ENCODE assay signal across 28 cellular contexts in genomic region chr2:98588880-98589425, GRCh38. TPM values are rescaled to one million over a fixed set of nuclear protein-coding genes. Genes with fewer than 3 reads are reported as not detected.
DNase-seq lines count a peak whose midpoint lies in the region; ATAC-seq and TF ChIP-seq lines count a peak whose summit lies in the region.
"Had no signal": no experiment of that assay in that cellular context is flagged by ENCODE, and none has a peak within 500 bp of the region (broad histone marks: within the 10 kb centered on the region; RNA-seq: fewer than 3 reads in every experiment).

No MANE protein-coding gene starts in this region.

- H3K4me3 ChIP-seq in aorta (ENCODE audit: low read length in 2 of 2) (no peak overlapping the region), mucosa of descending colon (no peak overlapping the region)
- H3K4me3 ChIP-seq: BLaER1 treated with 17β-estradiol and CSF1 and Interleukin-3, amounts not matched to agents 10 nM and 100 nM; dorsolateral prefrontal cortex; gastroesophageal sphincter; pancreas; sigmoid colon; vagina had no signal

- no peaks in the 10 kb centered on the region for H3K27me3 Mint-ChIP-seq in activated CD8-positive, alpha-beta memory T cell treated with anti-CD3 and anti-CD28 coated beads, Interleukin-2, amount 10 ng/mL, durations not matched to agents 7 days and 5 days
- no peaks in the 10 kb centered on the region for H3K27me3 Mint-ChIP-seq in activated CD8-positive, alpha-beta T cell treated with anti-CD3 and anti-CD28 coated beads for 36 hours
- H3K27me3 Mint-ChIP-seq in nephron progenitor cell (ENCODE audit: low read depth, poor library complexity) = peaks cover 2% of the 10 kb centered on the region
- H3K27me3 Mint-ChIP-seq: activated CD4-positive, alpha-beta memory T cell treated with anti-CD3 and anti-CD28 coated beads for 36 hours had no signal

- intact Hi-C loops in activated CD8-positive, alpha-beta T cell treated with anti-CD3 and anti-CD28 coated beads for 36 hours (cut with micrococcal nuclease) = no loop called here
- intact Hi-C loops in left colon (cut with DNase I, micrococcal nuclease) = no loop called here
- intact Hi-C loops in aorta (cut with DNase I) = no loop called here
- intact Hi-C loops in mucosa of descending colon (cut with DNase I, micrococcal nuclease) = no loop called here

- 75 to 83% methylated on average over 4 of the region's 4 CpGs for WGBS in aorta, 2 donors

- peak; percentile 37 for DNase-seq in activated CD8-positive, alpha-beta memory T cell treated with anti-CD3 and anti-CD28 coated beads, Interleukin-2, amount 10 ng/mL, durations not matched to agents 7 days and 5 days
- DNase-seq in activated CD8-positive, alpha-beta memory T cell treated with anti-CD3 and anti-CD28 coated beads, Interleukin-2, amount 50 U/mL, for 48 hours = no peak
- peak; percentile 17 for DNase-seq in ELF-1 (ENCODE audit: low read depth, low spot score)
- DNase-seq in activated CD8-positive, alpha-beta T cell treated with anti-CD3 and anti-CD28 coated beads for 36 hours = no peak
- no peak for DNase-seq in nephron progenitor cell
- DNase-seq in left colon = no peak
- DNase-seq in aorta = no peak
- no peak for DNase-seq in mucosa of descending colon
- DNase-seq: ACHN; activated CD4-positive, alpha-beta memory T cell treated with anti-CD3 and anti-CD28 coated beads for 36 hours; anterior cingulate cortex; caudate nucleus; DMS153; dorsolateral prefrontal cortex; erythroblast; GF-D8; kidney; mammary epithelial cell; NCI-H1105 treated with DMSO at 0.1 percent for 48 hours; NCI-H2081; NCI-H526 treated with DMSO at 0.1 percent for 48 hours; pancreas; Right ventricle myocardium superior; sigmoid colon had no signal

- H3K4me3 Mint-ChIP-seq in activated CD8-positive, alpha-beta memory T cell treated with anti-CD3 and anti-CD28 coated beads, Interleukin-2, amount 10 ng/mL, durations not matched to agents 7 days and 5 days = no peak overlapping the region
- no peak overlapping the region for H3K4me3 Mint-ChIP-seq in activated CD8-positive, alpha-beta T cell treated with anti-CD3 and anti-CD28 coated beads for 36 hours
- no peak overlapping the region for H3K4me3 Mint-ChIP-seq in nephron progenitor cell
- H3K4me3 Mint-ChIP-seq: activated CD4-positive, alpha-beta memory T cell treated with anti-CD3 and anti-CD28 coated beads for 36 hours had no signal

- ATAC-seq in activated CD8-positive, alpha-beta memory T cell treated with anti-CD3 and anti-CD28 coated beads, Interleukin-2, amount 10 ng/mL, durations not matched to agents 7 days and 5 days = no peak
- no peak for ATAC-seq in activated CD8-positive, alpha-beta T cell treated with anti-CD3 and anti-CD28 coated beads for 36 hours
- no peak for ATAC-seq in left colon
- ATAC-seq in aorta (ENCODE audit: low FRiP score) = no peak
- no peak for ATAC-seq in mucosa of descending colon
- ATAC-seq: gastroesophageal sphincter, pancreas had no signal

- no peak for TF ChIP-seq CTCF in activated CD8-positive, alpha-beta T cell treated with anti-CD3 and anti-CD28 coated beads for 36 hours (IDR thresholded peaks at IDR 0.05)
- TF ChIP-seq CTCF in nephron progenitor cell (IDR thresholded peaks at IDR 0.05) (no peak), mucosa of descending colon (IDR thresholded peaks at IDR 0.05) (no peak)

- POLR2A ChIA-PET in activated CD8-positive, alpha-beta T cell treated with anti-CD3 and anti-CD28 coated beads for 36 hours (lab: Charles Lee) = interaction anchor here (0.9 kb wide), 1 partner anchor 10 kb away, joined by 3 read pairs; no protein-coding TSS in a partner anchor

- peaks cover 5% of the 10 kb centered on the region for H3K9me3 Mint-ChIP-seq in activated CD8-positive, alpha-beta memory T cell treated with anti-CD3 and anti-CD28 coated beads, Interleukin-2, amount 10 ng/mL, durations not matched to agents 7 days and 5 days (ENCODE audit: low read depth)
- peaks cover 2% of the 10 kb centered on the region for H3K9me3 Mint-ChIP-seq in activated CD8-positive, alpha-beta T cell treated with anti-CD3 and anti-CD28 coated beads for 36 hours
- H3K9me3 Mint-ChIP-seq in nephron progenitor cell = peaks cover 7% of the 10 kb centered on the region

- H3K36me3 ChIP-seq in aorta (ENCODE audit: control insufficient read depth in 1 of 2, insufficient read depth in 2 of 2, low read length in 1 of 2) (peaks cover 0 to 2% of the 10 kb centered on the region in 2 donors), mucosa of descending colon (ENCODE audit: low read depth) (no peaks in the 10 kb centered on the region)

- H3K4me1 ChIP-seq in aorta (ENCODE audit: control insufficient read depth in 1 of 2, insufficient read depth in 2 of 2, low read length in 2 of 2) (no peaks in the 10 kb centered on the region), mucosa of descending colon (ENCODE audit: low read depth) (peaks cover 4% of the 10 kb centered on the region)
- H3K4me1 ChIP-seq: gastroesophageal sphincter, pancreas, sigmoid colon, vagina had no signal

- peaks cover 68% of the 10 kb centered on the region for H3K36me3 Mint-ChIP-seq in activated CD8-positive, alpha-beta memory T cell treated with anti-CD3 and anti-CD28 coated beads, Interleukin-2, amount 10 ng/mL, durations not matched to agents 7 days and 5 days
- H3K36me3 Mint-ChIP-seq in activated CD8-positive, alpha-beta T cell treated with anti-CD3 and anti-CD28 coated beads for 36 hours (ENCODE audit: low read depth) = peaks cover 34% of the 10 kb centered on the region
- H3K36me3 Mint-ChIP-seq in nephron progenitor cell (ENCODE audit: low read depth) = peaks cover 36% of the 10 kb centered on the region

- peaks cover 7% of the 10 kb centered on the region for H3K4me1 Mint-ChIP-seq in activated CD8-positive, alpha-beta memory T cell treated with anti-CD3 and anti-CD28 coated beads, Interleukin-2, amount 10 ng/mL, durations not matched to agents 7 days and 5 days
- H3K4me1 Mint-ChIP-seq in activated CD8-positive, alpha-beta T cell treated with anti-CD3 and anti-CD28 coated beads for 36 hours (ENCODE audit: low read depth) = peaks cover 8% of the 10 kb centered on the region
- H3K4me1 Mint-ChIP-seq in nephron progenitor cell = peaks cover 45% of the 10 kb centered on the region

- H3K27me3 ChIP-seq in aorta (ENCODE audit: control insufficient read depth in 1 of 2, insufficient read depth in 2 of 2, low read length in 1 of 2) = no peaks in the 10 kb centered on the region
- H3K27me3 ChIP-seq: BLaER1 treated with 17β-estradiol and CSF1 and Interleukin-3, amounts not matched to agents 10 nM and 100 nM; dorsolateral prefrontal cortex; gastroesophageal sphincter; pancreas; sigmoid colon; vagina had no signal

- CTCF ChIA-PET in activated CD8-positive, alpha-beta memory T cell treated with anti-CD3 and anti-CD28 coated beads, Interleukin-2, amount 10 ng/mL, durations not matched to agents 7 days and 5 days (lab: Charles Lee) = no interaction called here
- CTCF ChIA-PET in activated CD8-positive, alpha-beta T cell treated with anti-CD3 and anti-CD28 coated beads for 36 hours (lab: Charles Lee) = interaction anchor here (1.4 kb wide), 1 partner anchor 176 kb away, joined by 5 read pairs; no protein-coding TSS in a partner anchor

- H3K27ac ChIP-seq in aorta (ENCODE audit: low read depth in 1 of 2, low read length in 2 of 2) = no peak overlapping the region
- H3K27ac ChIP-seq: BLaER1 treated with 17β-estradiol and CSF1 and Interleukin-3, amounts not matched to agents 10 nM and 100 nM; gastroesophageal sphincter; pancreas; sigmoid colon; vagina; VCaP had no signal

- no peaks in the 10 kb centered on the region for H3K9me3 ChIP-seq in aorta (ENCODE audit: control insufficient read depth, low read length)
- no peaks in the 10 kb centered on the region for H3K9me3 ChIP-seq in mucosa of descending colon
- H3K9me3 ChIP-seq: gastroesophageal sphincter, pancreas, sigmoid colon, vagina had no signal

- no peak overlapping the region for H3K27ac Mint-ChIP-seq in activated CD8-positive, alpha-beta memory T cell treated with anti-CD3 and anti-CD28 coated beads, Interleukin-2, amount 10 ng/mL, durations not matched to agents 7 days and 5 days
- peak overlapping the region; percentile 63 for H3K27ac Mint-ChIP-seq in activated CD8-positive, alpha-beta T cell treated with anti-CD3 and anti-CD28 coated beads for 36 hours
- peak overlapping the region; percentile 36 for H3K27ac Mint-ChIP-seq in nephron progenitor cell
- H3K27ac Mint-ChIP-seq: activated CD4-positive, alpha-beta memory T cell treated with anti-CD3 and anti-CD28 coated beads for 36 hours had no signal

RNA-seq across cellular contexts. Expression of gene COA5, which starts 19.4 kb away (rescaled TPM):
- total RNA-seq in activated CD8-positive, alpha-beta memory T cell treated with anti-CD3 and anti-CD28 coated beads, Interleukin-2, amount 10 ng/mL, durations not matched to agents 7 days and 5 days = 10 to 100 TPM; 22.2 to 26.0 TPM
- total RNA-seq in activated CD8-positive, alpha-beta T cell treated with anti-CD3 and anti-CD28 coated beads for 36 hours = 10 to 100 TPM; 27.5 to 32.7 TPM
- 10 to 100 TPM; 20.3 to 23.6 TPM for total RNA-seq in left colon
- total RNA-seq in aorta = 10 to 100 TPM; 18.1 to 31.1 TPM
- polyA plus RNA-seq in aorta = 10 to 100 TPM; 43.5 to 60.3 TPM
- total RNA-seq in mucosa of descending colon = 10 to 100 TPM; 27.7 to 35.2 (median 28.0) TPM

RNA-seq across cellular contexts. Expression of gene UNC50, which starts 19.4 kb away (rescaled TPM):
- total RNA-seq in activated CD8-positive, alpha-beta memory T cell treated with anti-CD3 and anti-CD28 coated beads, Interleukin-2, amount 10 ng/mL, durations not matched to agents 7 days and 5 days = 10 to 100 TPM; 26.7 to 33.5 TPM
- 10 to 100 TPM; 24.8 to 28.3 TPM for total RNA-seq in activated CD8-positive, alpha-beta T cell treated with anti-CD3 and anti-CD28 coated beads for 36 hours
- 10 to 100 TPM; 33.0 to 36.5 TPM for total RNA-seq in left colon
- 10 to 100 TPM; 33.7 to 39.6 TPM for total RNA-seq in aorta
- 10 to 100 TPM; 39.7 to 62.5 TPM for polyA plus RNA-seq in aorta
- 10 to 100 TPM; 32.6 to 44.3 (median 35.4) TPM for total RNA-seq in mucosa of descending colon

Comparison
In these comparisons a context has a peak if more than half of its experiments do, and no peak if none do; other contexts are left out.
1. DNase-seq: peak in activated CD8-positive, alpha-beta memory T cell treated with anti-CD3 and anti-CD28 coated beads, Interleukin-2, amount 10 ng/mL, durations not matched to agents 7 days and 5 days (single experiment) and ELF-1 (single experiment); none in activated CD8-positive, alpha-beta memory T cell treated with anti-CD3 and anti-CD28 coated beads, Interleukin-2, amount 50 U/mL, for 48 hours (single experiment), activated CD8-positive, alpha-beta T cell treated with anti-CD3 and anti-CD28 coated beads for 36 hours (single experiment), nephron progenitor cell (single experiment), left colon (0 of 2), aorta (0 of 2) and mucosa of descending colon (0 of 3).